Comparison of ENCODE assay signal across 23 cellular contexts in the genomic region with DNA sequence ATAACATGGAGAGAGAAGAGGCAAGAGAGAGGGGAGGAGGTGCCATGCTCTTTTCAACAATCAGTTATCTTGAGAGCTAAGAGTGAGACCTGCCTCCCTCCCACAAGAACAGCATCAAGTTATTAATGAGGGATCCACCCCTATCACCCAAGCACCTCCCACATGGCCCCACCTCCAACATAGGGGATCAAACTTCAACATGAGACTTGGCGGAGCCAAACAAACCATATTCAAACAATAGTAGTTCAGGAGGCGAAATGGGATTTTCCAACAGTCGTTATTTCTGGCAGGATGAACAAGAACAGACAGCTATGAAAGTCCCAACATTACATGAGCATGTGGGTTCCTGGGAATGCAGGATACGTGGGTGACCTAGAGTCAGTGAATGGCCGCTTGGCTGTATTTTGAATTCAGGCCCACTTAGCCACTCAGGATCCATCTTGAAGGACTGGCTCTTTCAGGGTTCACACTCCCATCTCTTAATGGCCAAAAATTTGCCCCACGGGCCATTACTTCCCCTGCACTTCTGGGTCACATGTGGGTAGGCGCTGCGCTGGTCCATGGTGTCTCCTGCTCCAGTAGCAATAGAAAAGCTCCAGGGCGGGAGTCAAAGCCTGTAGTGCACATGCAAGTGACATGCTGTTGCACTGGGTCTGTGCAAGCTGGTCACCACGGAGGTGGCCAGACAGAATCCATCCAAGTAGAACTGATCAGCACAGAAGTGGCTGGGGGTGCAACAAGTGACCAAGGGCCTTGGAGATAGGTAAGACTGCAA. TPM values are rescaled to one million over a fixed set of nuclear protein-coding genes. Genes with fewer than 3 reads are reported as not detected.
DNase-seq lines count a peak whose midpoint lies in the region; ATAC-seq and TF ChIP-seq lines count a peak whose summit lies in the region.
"Had no signal": no experiment of that assay in that cellular context is flagged by ENCODE, and none has a peak within 500 bp of the region (broad histone marks: within the 10 kb centered on the region; RNA-seq: fewer than 3 reads in every experiment).

No MANE protein-coding gene starts in this region.

- H3K4me3 ChIP-seq in Panc1 (ENCODE audit: low read depth in 2 of 2, low read length in 2 of 2): no peak overlapping the region
- H3K4me3 ChIP-seq: heart right ventricle, ovary, upper lobe of right lung had no signal

- H3K9me3 ChIP-seq in Panc1 (ENCODE audit: control insufficient read depth, insufficient read depth, low read depth, low read length): no peaks in the 10 kb centered on the region
- H3K9me3 ChIP-seq: heart right ventricle, ovary, upper lobe of right lung had no signal

- peak; percentile 17 for DNase-seq in activated CD8-positive, alpha-beta memory T cell treated with anti-CD3 and anti-CD28 coated beads for 24 hours
- no peak for DNase-seq in activated CD8-positive, alpha-beta memory T cell treated with anti-CD3 and anti-CD28 coated beads, Interleukin-2, amount 50 U/mL, for 4 hours
- DNase-seq in Panc1 (ENCODE audit: low read depth, low spot score): no peak
- DNase-seq in left colon: no peak
- DNase-seq in MCF 10A (ENCODE audit: unreplicated experiment): no peak
- DNase-seq: activated B cell treated with CpG ODN at 0.5 μM for 24 hours; activated naive CD8-positive, alpha-beta T cell treated with anti-CD3 and anti-CD28 coated beads for 36 hours; DMS53; heart right ventricle; naive thymus-derived CD8-positive, alpha-beta T cell; NCI-H1436 treated with DMSO at 0.1 percent for 48 hours; NCI-H526 treated with DMSO at 0.1 percent for 48 hours; ovary; retina; stimulated activated CD4-positive, alpha-beta T cell treated with anti-CD3 and anti-CD28 coated beads, Interleukin-2, amount 100 ng/mL, for 48 hours; substantia nigra; T1000; upper lobe of right lung had no signal

- peak overlapping the region; percentile 72 for H3K27ac ChIP-seq in Panc1 (ENCODE audit: low read length)
- H3K27ac ChIP-seq: heart right ventricle, ovary, upper lobe of right lung had no signal

- POLR2A ChIA-PET in Panc1 (lab: Charles Lee): no interaction called here
- POLR2A ChIA-PET in MCF 10A (lab: Yijun Ruan, JAX): interaction anchor here (0.5 to 1.0 kb wide), 2 partner anchors 14 to 1759 kb away, joined by 3 to 4 read pairs; no protein-coding TSS in a partner anchor

- H3K27me3 Mint-ChIP-seq in MCF 10A (ENCODE audit: insufficient read depth, unreplicated experiment): no peaks in the 10 kb centered on the region

- intact Hi-C loops in Panc1 (cut with micrococcal nuclease; ENCODE audit: unreplicated experiment) (no loop called here), left colon (cut with DNase I, micrococcal nuclease) (no loop called here), MCF 10A (cut with micrococcal nuclease) (no loop called here)

- no peaks in the 10 kb centered on the region for H3K27me3 ChIP-seq in Panc1 (ENCODE audit: control insufficient read depth, insufficient read depth, low read length)
- H3K27me3 ChIP-seq: ovary, upper lobe of right lung had no signal

- peaks cover 13% of the 10 kb centered on the region for H3K4me1 Mint-ChIP-seq in MCF 10A (ENCODE audit: insufficient read depth, unreplicated experiment)
- H3K4me1 Mint-ChIP-seq: mesothelial cell of epicardium had no signal

- no peaks in the 10 kb centered on the region for H3K9me3 Mint-ChIP-seq in MCF 10A (ENCODE audit: unreplicated experiment)
- H3K9me3 Mint-ChIP-seq: activated B cell treated with CpG ODN at 0.5 μM for 24 hours; activated naive CD8-positive, alpha-beta T cell treated with anti-CD3 and anti-CD28 coated beads for 36 hours; mesothelial cell of epicardium; naive thymus-derived CD8-positive, alpha-beta T cell; stimulated activated effector memory CD8-positive, alpha-beta T cell treated with anti-CD3 and anti-CD28 coated beads, Interleukin-12 subunit alpha, Interleukin-12 subunit beta, amount 100 ng/mL, for 72 hours had no signal

- ATAC-seq in Panc1: peak; percentile 44
- ATAC-seq in left colon: peak; percentile 13
- no peak for ATAC-seq in GM19467 (IDR thresholded peaks at IDR 0.05; ENCODE audit: unreplicated experiment)
- ATAC-seq in HG03469 (IDR thresholded peaks at IDR 0.05; ENCODE audit: unreplicated experiment): no peak
- no peak for ATAC-seq in GM18498 (IDR thresholded peaks at IDR 0.05; ENCODE audit: unreplicated experiment)
- ATAC-seq: heart right ventricle; naive thymus-derived CD8-positive, alpha-beta T cell; stimulated activated effector memory CD8-positive, alpha-beta T cell treated with anti-CD3 and anti-CD28 coated beads, Interleukin-12 subunit alpha, Interleukin-12 subunit beta, amount 100 ng/mL, for 72 hours; upper lobe of right lung had no signal

- H3K4me1 ChIP-seq in Panc1 (ENCODE audit: control insufficient read depth, insufficient read depth, low read length): peaks cover 34% of the 10 kb centered on the region
- H3K4me1 ChIP-seq: upper lobe of right lung had no signal

- no peak overlapping the region for H3K4me3 Mint-ChIP-seq in MCF 10A (ENCODE audit: unreplicated experiment)
- H3K4me3 Mint-ChIP-seq: activated B cell treated with CpG ODN at 0.5 μM for 24 hours; activated naive CD8-positive, alpha-beta T cell treated with anti-CD3 and anti-CD28 coated beads for 36 hours; mesothelial cell of epicardium; naive thymus-derived CD8-positive, alpha-beta T cell; stimulated activated effector memory CD8-positive, alpha-beta T cell treated with anti-CD3 and anti-CD28 coated beads, Interleukin-12 subunit alpha, Interleukin-12 subunit beta, amount 100 ng/mL, for 72 hours had no signal

- in situ Hi-C loops in Panc1 (cut with HindIII; ENCODE audit: low pct_unique_long_range_greater_than_20kb, low sequenced_read_pairs): no loop called here

- H3K36me3 Mint-ChIP-seq in MCF 10A (ENCODE audit: insufficient read depth, unreplicated experiment): no peaks in the 10 kb centered on the region
- H3K36me3 Mint-ChIP-seq: activated naive CD8-positive, alpha-beta T cell treated with anti-CD3 and anti-CD28 coated beads for 36 hours; mesothelial cell of epicardium; naive thymus-derived CD8-positive, alpha-beta T cell; stimulated activated effector memory CD8-positive, alpha-beta T cell treated with anti-CD3 and anti-CD28 coated beads, Interleukin-12 subunit alpha, Interleukin-12 subunit beta, amount 100 ng/mL, for 72 hours had no signal

- BruUV-seq in Panc1 (replicated peaks; lab: Mats Ljungman, UMichigan) (no TSS peak), MCF 10A (replicated peaks; lab: Mats Ljungman, UMichigan) (no TSS peak)

- CTCF ChIA-PET in Panc1 (lab: Charles Lee): no interaction called here
- CTCF ChIA-PET in MCF 10A (lab: Yijun Ruan, JAX): interaction anchor here (0.6 to 0.8 kb wide), 2 partner anchors 24 to 32 kb away, joined by 3 to 4 read pairs; no protein-coding TSS in a partner anchor

- no peak overlapping the region for H3K27ac Mint-ChIP-seq in MCF 10A (ENCODE audit: low read depth, unreplicated experiment)
- H3K27ac Mint-ChIP-seq: activated B cell treated with CpG ODN at 0.5 μM for 24 hours; activated naive CD8-positive, alpha-beta T cell treated with anti-CD3 and anti-CD28 coated beads for 36 hours; mesothelial cell of epicardium; naive thymus-derived CD8-positive, alpha-beta T cell; stimulated activated effector memory CD8-positive, alpha-beta T cell treated with anti-CD3 and anti-CD28 coated beads, Interleukin-12 subunit alpha, Interleukin-12 subunit beta, amount 100 ng/mL, for 72 hours had no signal

- TF ChIP-seq CTCF in Panc1 (IDR thresholded peaks at IDR 0.05) (no peak), MCF 10A (IDR thresholded peaks at IDR 0.05; ENCODE audit: unreplicated experiment) (no peak)

- no peaks in the 10 kb centered on the region for H3K36me3 ChIP-seq in Panc1 (ENCODE audit: control insufficient read depth, insufficient read depth, low read length)
- H3K36me3 ChIP-seq: heart right ventricle, ovary, upper lobe of right lung had no signal

RNA-seq across cellular contexts. Expression of gene FAF2, which starts 7.1 kb away (rescaled TPM):
- total RNA-seq in Panc1 (2021; ENCODE audit: unreplicated experiment): 86.6 TPM
- 51.7 TPM for polyA plus RNA-seq in Panc1 (2012; ENCODE audit: insufficient read length)
- total RNA-seq in left colon: 10 to 100 TPM; 32.6 to 39.1 TPM
- 78.3 and 97.2 TPM in 2 replicates for total RNA-seq in MCF 10A (2022)

RNA-seq across cellular contexts. Expression of gene CLTB, which starts 24.8 kb away (rescaled TPM):
- total RNA-seq in Panc1 (2021; ENCODE audit: unreplicated experiment) (124 TPM), left colon (100 to 1,000 TPM; 279 to 282 TPM), MCF 10A (2022) (333 and 339 TPM in 2 replicates)
- 173 TPM for polyA plus RNA-seq in Panc1 (2012; ENCODE audit: insufficient read length)

RNA-seq across cellular contexts. Expression of gene HIGD2A, which starts 52.6 kb away (rescaled TPM):
- total RNA-seq in Panc1 (2021; ENCODE audit: unreplicated experiment) (162 TPM), left colon (100 to 1,000 TPM; 194 to 226 TPM), MCF 10A (2022) (167 and 196 TPM in 2 replicates)
- 179 TPM for polyA plus RNA-seq in Panc1 (2012; ENCODE audit: insufficient read length)

RNA-seq across cellular contexts. Expression of gene NOP16, which starts 52.7 kb away (rescaled TPM):
- total RNA-seq in Panc1 (2021; ENCODE audit: unreplicated experiment): 76.2 TPM
- polyA plus RNA-seq in Panc1 (2012; ENCODE audit: insufficient read length): 101 TPM
- total RNA-seq in left colon: 10 to 100 TPM; 15.9 to 24.9 TPM
- total RNA-seq in MCF 10A (2022): 90.9 and 134 TPM in 2 replicates

Comparison
In these comparisons a context has a peak if more than half of its experiments do, and no peak if none do; other contexts are left out.
1. ATAC-seq: peak in Panc1 (single experiment) and left colon (single experiment); none in GM19467 (single experiment), HG03469 (single experiment) and GM18498 (single experiment).